ENCODE assay signal across 8 cellular contexts in the genomic region with DNA sequence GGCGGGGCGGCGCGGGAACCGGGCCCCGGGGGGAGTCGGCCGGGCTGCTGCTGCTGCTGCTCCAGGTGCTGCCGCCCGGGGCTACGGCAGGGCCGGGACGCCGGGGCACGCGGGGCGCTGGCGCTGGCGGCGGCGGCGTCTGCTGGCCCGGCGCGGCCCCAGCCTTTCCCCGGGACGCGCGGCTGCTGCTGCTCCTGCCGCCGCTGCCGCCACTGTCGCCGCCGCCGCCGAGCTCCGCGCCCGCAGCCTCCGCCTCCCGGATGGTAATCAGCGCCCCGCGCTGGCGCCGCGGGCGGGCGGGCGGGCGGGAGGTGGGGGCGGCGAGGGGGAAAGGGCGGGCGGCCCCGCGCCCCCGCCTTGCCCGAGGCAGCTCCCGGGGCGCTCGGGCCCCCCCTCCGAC. TPM values are rescaled to one million over a fixed set of nuclear protein-coding genes. Genes with fewer than 3 reads are reported as not detected.
DNase-seq lines count a peak whose midpoint lies in the region; ATAC-seq lines count a peak whose summit lies in the region.

No MANE protein-coding gene starts in this region.

- ATAC-seq in T-helper 17 cell (peak; percentile 37), HG03378 (IDR thresholded peaks at IDR 0.05; ENCODE audit: unreplicated experiment) (no peak), HG03108 (IDR thresholded peaks at IDR 0.05; ENCODE audit: unreplicated experiment) (no peak)

- no CpG with 5 or more reads among the region's 64 CpGs for WGBS in iPS DF 6.9 (ENCODE audit: insufficient coverage, insufficient read length)

- no peak overlapping the region for H3K27ac ChIP-seq in iPS DF 6.9 (ENCODE audit: low read length)

- DNase-seq in stimulated activated CD4-positive, alpha-beta T cell treated with anti-CD3 and anti-CD28 coated beads, Interleukin-12 subunit alpha, Interleukin-12 subunit beta, amount 100 ng/mL, for 4 hours = peak; percentile 16
- no peak for DNase-seq in stimulated activated CD4-positive, alpha-beta T cell treated with anti-CD3 and anti-CD28 coated beads, Interleukin-2, amount 100 ng/mL, for 48 hours
- DNase-seq in T-helper 17 cell (no peak), iPS DF 6.9 (ENCODE audit: low read depth, low spot score) (no peak), Ammon's horn (ENCODE audit: low spot score) (no peak), cerebellum (ENCODE audit: low spot score) (no peak)

- no peak overlapping the region for H3K27ac Mint-ChIP-seq in T-helper 17 cell

- H3K4me1 ChIP-seq in iPS DF 6.9 (ENCODE audit: control insufficient read depth, insufficient read depth, low read length) = peaks cover 2% of the 10 kb centered on the region; the same call in 1 of the 2 replicates

- H3K4me3 ChIP-seq in iPS DF 6.9 (ENCODE audit: low read length) = peak overlapping the region; percentile 12; the same call in 1 of the 2 replicates

- peaks cover 12% of the 10 kb centered on the region for H3K36me3 Mint-ChIP-seq in T-helper 17 cell (ENCODE audit: low read depth)

- no peak overlapping the region for H3K4me3 Mint-ChIP-seq in T-helper 17 cell

- peaks cover 65% of the 10 kb centered on the region for H3K27me3 ChIP-seq in iPS DF 6.9 (ENCODE audit: control insufficient read depth, insufficient read depth, low read length)

- no peaks in the 10 kb centered on the region for H3K36me3 ChIP-seq in iPS DF 6.9 (ENCODE audit: control insufficient read depth, insufficient read depth, low read length)

- H3K4me1 Mint-ChIP-seq in T-helper 17 cell = peaks cover 23% of the 10 kb centered on the region

- peaks cover 57% of the 10 kb centered on the region for H3K27me3 Mint-ChIP-seq in T-helper 17 cell

- H3K9me3 ChIP-seq in T-helper 17 cell (ENCODE audit: control insufficient read depth, low read length, poor library complexity, severe bottlenecking) = no peaks in the 10 kb centered on the region
- no peaks in the 10 kb centered on the region for H3K9me3 ChIP-seq in iPS DF 6.9 (ENCODE audit: control insufficient read depth, insufficient read depth, low read length)

RNA-seq across cellular contexts. Expression of a gene that starts 0.3 kb away (rescaled TPM):
- total RNA-seq in T-helper 17 cell (1 to 10 TPM; 2.0 to 2.3 TPM), cerebellum (6.2 TPM)

RNA-seq across cellular contexts. Expression of a gene that starts 28.9 kb away (rescaled TPM):
- total RNA-seq in T-helper 17 cell (100 to 1,000 TPM; 112 to 135 TPM), cerebellum (46.6 TPM)

RNA-seq across cellular contexts. Expression of a gene that starts 40.5 kb away (rescaled TPM):
- total RNA-seq in T-helper 17 cell (100 to 1,000 TPM; 254 to 274 TPM), cerebellum (83.5 TPM)
